8 cellular contexts compared by ENCODE assay signal in genomic region chr1:240691521-240692338, GRCh38.
DNase-seq lines count a peak whose midpoint lies in the region; ATAC-seq and TF ChIP-seq lines count a peak whose summit lies in the region.

No MANE protein-coding gene starts in this region.

- no peak overlapping the region for H3K4me3 ChIP-seq in AG10803 (ENCODE audit: low read length)

- TF ChIP-seq CTCF in AG10803 (conservative IDR thresholded peaks at IDR 0.05; ENCODE audit: low read length) (peak; percentile 99), RWPE1 (conservative IDR thresholded peaks at IDR 0.05; ENCODE audit: low read depth) (peak; percentile 74)

- CTCF ChIA-PET in RWPE1 (lab: Yijun Ruan, JAX), result interaction anchor here (0.5 to 3.0 kb wide), 10 partner anchors 183 to 669 kb away, joined by 3 to 21 read pairs (median 4); no protein-coding TSS in a partner anchor

- ATAC-seq in GM19351 (IDR thresholded peaks at IDR 0.05; ENCODE audit: unreplicated experiment), result no peak

- DNase-seq in AG10803 (ENCODE audit: low read depth) (peak; percentile 75), H4 (ENCODE audit: low spot score) (peak; percentile 63), RWPE1 (ENCODE audit: low spot score) (peak; percentile 51), fibroblast of the conjunctiva (ENCODE audit: low read depth) (peak; percentile 67), pons (ENCODE audit: low spot score) (peak; percentile 53), OCI-M2 (lab: John Stamatoyannopoulos, UW; ENCODE audit: unreplicated experiment) (no peak), epidermal melanocyte (ENCODE audit: insufficient read length, low spot score) (no peak)

- POLR2A ChIA-PET in RWPE1 (lab: Yijun Ruan, JAX; ENCODE audit: low non-redundant PET), result no interaction called here

- no peak overlapping the region for H3K27ac ChIP-seq in RWPE1

Comparison
In these comparisons a context has a peak if more than half of its experiments do, and no peak if none do; other contexts are left out.
1. DNase-seq: peak in AG10803 (single experiment), H4 (single experiment), RWPE1 (single experiment), fibroblast of the conjunctiva (single experiment) and pons (single experiment); none in OCI-M2 (single experiment) and epidermal melanocyte (single experiment).